1 cellular context compared by ENCODE assay signal in the genomic region with DNA sequence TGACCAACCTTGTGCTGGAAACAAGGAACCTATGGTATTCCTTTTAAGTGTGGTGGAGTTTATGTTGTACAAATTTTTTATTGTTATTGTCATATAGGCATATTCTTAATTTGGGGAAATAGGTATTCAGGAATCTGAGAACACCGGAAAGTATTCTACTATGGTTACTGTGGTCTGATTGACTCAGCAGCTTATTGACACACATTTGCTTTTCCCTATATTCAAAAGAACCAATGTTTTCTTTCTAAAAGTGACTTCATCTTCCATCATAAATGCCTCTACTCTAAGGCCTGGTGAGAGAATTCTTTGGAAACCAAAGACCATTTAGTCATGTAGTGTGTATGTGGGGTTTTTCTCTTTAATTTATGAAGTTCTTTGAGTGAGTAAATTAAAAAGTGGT.
TF ChIP-seq lines count a peak whose summit lies in the region.

No MANE protein-coding gene starts in this region.

TF ChIP-seq in HepG2, 621 proteins besides CTCF, POLR2A, EP300 and RAD21 (continued from another document):
- TF ChIP-seq, protein P1, sequence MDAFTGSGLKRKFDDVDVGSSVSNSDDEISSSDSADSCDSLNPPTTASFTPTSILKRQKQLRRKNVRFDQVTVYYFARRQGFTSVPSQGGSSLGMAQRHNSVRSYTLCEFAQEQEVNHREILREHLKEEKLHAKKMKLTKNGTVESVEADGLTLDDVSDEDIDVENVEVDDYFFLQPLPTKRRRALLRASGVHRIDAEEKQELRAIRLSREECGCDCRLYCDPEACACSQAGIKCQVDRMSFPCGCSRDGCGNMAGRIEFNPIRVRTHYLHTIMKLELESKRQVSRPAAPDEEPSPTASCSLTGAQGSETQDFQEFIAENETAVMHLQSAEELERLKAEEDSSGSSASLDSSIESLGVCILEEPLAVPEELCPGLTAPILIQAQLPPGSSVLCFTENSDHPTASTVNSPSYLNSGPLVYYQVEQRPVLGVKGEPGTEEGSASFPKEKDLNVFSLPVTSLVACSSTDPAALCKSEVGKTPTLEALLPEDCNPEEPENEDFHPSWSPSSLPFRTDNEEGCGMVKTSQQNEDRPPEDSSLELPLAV (CRISPR knock-in tag; conservative IDR thresholded peaks at IDR 0.05; ENCODE audit: low read depth) = no peak
- TF ChIP-seq MBNL3 (CRISPR knock-in tag; conservative IDR thresholded peaks at IDR 0.05) (no peak), MYC (CRISPR knock-in tag; IDR thresholded peaks at IDR 0.05; ENCODE audit: borderline replicate concordance) (no peak), CREB1 (IDR thresholded peaks at IDR 0.05) (no peak), CREB1 (CRISPR knock-in tag; IDR thresholded peaks at IDR 0.05) (no peak), SP140L (CRISPR knock-in tag; IDR thresholded peaks at IDR 0.05; ENCODE audit: borderline replicate concordance) (no peak), BRD4 (CRISPR knock-in tag; IDR thresholded peaks at IDR 0.05) (no peak), HNRNPUL1 (IDR thresholded peaks at IDR 0.05; ENCODE audit: low read depth, low read length) (no peak), SAFB2 (CRISPR knock-in tag; IDR thresholded peaks at IDR 0.05; ENCODE audit: borderline replicate concordance, low read depth) (no peak), FOXK1 (CRISPR knock-in tag; IDR thresholded peaks at IDR 0.05; ENCODE audit: borderline replicate concordance, low read depth) (no peak), ZMYM3 (CRISPR knock-in tag; IDR thresholded peaks at IDR 0.05) (no peak), ZNF326 (CRISPR knock-in tag; IDR thresholded peaks at IDR 0.05; ENCODE audit: borderline replicate concordance) (no peak), ZSCAN30 (CRISPR knock-in tag; IDR thresholded peaks at IDR 0.05) (no peak), ZNF510 (CRISPR knock-in tag; IDR thresholded peaks at IDR 0.05; ENCODE audit: low read depth) (no peak), ZNF75D (CRISPR knock-in tag; IDR thresholded peaks at IDR 0.05; ENCODE audit: borderline replicate concordance) (no peak), ZNF441 (CRISPR knock-in tag; IDR thresholded peaks at IDR 0.05; ENCODE audit: borderline replicate concordance) (no peak)
- TF ChIP-seq, protein P2, sequence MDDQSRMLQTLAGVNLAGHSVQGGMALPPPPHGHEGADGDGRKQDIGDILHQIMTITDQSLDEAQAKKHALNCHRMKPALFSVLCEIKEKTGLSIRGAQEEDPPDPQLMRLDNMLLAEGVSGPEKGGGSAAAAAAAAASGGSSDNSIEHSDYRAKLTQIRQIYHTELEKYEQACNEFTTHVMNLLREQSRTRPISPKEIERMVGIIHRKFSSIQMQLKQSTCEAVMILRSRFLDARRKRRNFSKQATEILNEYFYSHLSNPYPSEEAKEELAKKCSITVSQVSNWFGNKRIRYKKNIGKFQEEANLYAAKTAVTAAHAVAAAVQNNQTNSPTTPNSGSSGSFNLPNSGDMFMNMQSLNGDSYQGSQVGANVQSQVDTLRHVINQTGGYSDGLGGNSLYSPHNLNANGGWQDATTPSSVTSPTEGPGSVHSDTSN (CRISPR knock-in tag; IDR thresholded peaks at IDR 0.05; ENCODE audit: borderline replicate concordance) = no peak
- TF ChIP-seq, protein P3, sequence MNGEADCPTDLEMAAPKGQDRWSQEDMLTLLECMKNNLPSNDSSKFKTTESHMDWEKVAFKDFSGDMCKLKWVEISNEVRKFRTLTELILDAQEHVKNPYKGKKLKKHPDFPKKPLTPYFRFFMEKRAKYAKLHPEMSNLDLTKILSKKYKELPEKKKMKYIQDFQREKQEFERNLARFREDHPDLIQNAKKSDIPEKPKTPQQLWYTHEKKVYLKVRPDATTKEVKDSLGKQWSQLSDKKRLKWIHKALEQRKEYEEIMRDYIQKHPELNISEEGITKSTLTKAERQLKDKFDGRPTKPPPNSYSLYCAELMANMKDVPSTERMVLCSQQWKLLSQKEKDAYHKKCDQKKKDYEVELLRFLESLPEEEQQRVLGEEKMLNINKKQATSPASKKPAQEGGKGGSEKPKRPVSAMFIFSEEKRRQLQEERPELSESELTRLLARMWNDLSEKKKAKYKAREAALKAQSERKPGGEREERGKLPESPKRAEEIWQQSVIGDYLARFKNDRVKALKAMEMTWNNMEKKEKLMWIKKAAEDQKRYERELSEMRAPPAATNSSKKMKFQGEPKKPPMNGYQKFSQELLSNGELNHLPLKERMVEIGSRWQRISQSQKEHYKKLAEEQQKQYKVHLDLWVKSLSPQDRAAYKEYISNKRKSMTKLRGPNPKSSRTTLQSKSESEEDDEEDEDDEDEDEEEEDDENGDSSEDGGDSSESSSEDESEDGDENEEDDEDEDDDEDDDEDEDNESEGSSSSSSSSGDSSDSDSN (CRISPR knock-in tag; IDR thresholded peaks at IDR 0.05) = no peak
- TF ChIP-seq, protein P4, sequence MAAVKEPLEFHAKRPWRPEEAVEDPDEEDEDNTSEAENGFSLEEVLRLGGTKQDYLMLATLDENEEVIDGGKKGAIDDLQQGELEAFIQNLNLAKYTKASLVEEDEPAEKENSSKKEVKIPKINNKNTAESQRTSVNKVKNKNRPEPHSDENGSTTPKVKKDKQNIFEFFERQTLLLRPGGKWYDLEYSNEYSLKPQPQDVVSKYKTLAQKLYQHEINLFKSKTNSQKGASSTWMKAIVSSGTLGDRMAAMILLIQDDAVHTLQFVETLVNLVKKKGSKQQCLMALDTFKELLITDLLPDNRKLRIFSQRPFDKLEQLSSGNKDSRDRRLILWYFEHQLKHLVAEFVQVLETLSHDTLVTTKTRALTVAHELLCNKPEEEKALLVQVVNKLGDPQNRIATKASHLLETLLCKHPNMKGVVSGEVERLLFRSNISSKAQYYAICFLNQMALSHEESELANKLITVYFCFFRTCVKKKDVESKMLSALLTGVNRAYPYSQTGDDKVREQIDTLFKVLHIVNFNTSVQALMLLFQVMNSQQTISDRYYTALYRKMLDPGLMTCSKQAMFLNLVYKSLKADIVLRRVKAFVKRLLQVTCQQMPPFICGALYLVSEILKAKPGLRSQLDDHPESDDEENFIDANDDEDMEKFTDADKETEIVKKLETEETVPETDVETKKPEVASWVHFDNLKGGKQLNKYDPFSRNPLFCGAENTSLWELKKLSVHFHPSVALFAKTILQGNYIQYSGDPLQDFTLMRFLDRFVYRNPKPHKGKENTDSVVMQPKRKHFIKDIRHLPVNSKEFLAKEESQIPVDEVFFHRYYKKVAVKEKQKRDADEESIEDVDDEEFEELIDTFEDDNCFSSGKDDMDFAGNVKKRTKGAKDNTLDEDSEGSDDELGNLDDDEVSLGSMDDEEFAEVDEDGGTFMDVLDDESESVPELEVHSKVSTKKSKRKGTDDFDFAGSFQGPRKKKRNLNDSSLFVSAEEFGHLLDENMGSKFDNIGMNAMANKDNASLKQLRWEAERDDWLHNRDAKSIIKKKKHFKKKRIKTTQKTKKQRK (IDR thresholded peaks at IDR 0.05; ENCODE audit: low read length) = no peak
- TF ChIP-seq, protein P5, sequence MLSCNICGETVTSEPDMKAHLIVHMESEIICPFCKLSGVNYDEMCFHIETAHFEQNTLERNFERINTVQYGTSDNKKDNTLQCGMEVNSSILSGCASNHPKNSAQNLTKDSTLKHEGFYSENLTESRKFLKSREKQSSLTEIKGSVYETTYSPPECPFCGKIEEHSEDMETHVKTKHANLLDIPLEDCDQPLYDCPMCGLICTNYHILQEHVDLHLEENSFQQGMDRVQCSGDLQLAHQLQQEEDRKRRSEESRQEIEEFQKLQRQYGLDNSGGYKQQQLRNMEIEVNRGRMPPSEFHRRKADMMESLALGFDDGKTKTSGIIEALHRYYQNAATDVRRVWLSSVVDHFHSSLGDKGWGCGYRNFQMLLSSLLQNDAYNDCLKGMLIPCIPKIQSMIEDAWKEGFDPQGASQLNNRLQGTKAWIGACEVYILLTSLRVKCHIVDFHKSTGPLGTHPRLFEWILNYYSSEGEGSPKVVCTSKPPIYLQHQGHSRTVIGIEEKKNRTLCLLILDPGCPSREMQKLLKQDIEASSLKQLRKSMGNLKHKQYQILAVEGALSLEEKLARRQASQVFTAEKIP (CRISPR knock-in tag; IDR thresholded peaks at IDR 0.05; ENCODE audit: borderline replicate concordance) = no peak
